Comparison of ENCODE assay signal across 1 cellular context in the genomic region with DNA sequence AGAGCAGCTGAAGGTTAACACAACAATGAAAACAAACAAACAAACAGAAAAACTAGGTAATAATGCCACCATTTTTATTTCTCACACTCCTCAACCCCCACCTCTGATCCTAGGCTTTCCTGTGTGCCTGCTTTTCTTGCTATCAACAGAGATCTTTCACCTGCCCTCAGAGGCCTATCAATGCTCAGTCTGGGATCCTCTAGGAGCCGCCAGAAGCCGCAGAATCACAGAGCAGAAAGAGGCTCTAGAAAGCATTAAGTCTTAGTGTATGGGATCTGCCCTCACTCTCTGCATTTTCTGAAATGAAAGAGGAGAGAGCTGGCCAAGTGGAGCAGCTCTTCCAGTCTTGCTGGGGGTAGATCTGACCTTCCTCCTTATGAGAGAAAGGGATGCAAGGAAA.
TF ChIP-seq lines count a peak whose summit lies in the region.

No MANE protein-coding gene starts in this region.

TF ChIP-seq in GM23338, 12 proteins besides CTCF, POLR2A, EP300 and RAD21 (continued from another document):
- TF ChIP-seq, protein P1, sequence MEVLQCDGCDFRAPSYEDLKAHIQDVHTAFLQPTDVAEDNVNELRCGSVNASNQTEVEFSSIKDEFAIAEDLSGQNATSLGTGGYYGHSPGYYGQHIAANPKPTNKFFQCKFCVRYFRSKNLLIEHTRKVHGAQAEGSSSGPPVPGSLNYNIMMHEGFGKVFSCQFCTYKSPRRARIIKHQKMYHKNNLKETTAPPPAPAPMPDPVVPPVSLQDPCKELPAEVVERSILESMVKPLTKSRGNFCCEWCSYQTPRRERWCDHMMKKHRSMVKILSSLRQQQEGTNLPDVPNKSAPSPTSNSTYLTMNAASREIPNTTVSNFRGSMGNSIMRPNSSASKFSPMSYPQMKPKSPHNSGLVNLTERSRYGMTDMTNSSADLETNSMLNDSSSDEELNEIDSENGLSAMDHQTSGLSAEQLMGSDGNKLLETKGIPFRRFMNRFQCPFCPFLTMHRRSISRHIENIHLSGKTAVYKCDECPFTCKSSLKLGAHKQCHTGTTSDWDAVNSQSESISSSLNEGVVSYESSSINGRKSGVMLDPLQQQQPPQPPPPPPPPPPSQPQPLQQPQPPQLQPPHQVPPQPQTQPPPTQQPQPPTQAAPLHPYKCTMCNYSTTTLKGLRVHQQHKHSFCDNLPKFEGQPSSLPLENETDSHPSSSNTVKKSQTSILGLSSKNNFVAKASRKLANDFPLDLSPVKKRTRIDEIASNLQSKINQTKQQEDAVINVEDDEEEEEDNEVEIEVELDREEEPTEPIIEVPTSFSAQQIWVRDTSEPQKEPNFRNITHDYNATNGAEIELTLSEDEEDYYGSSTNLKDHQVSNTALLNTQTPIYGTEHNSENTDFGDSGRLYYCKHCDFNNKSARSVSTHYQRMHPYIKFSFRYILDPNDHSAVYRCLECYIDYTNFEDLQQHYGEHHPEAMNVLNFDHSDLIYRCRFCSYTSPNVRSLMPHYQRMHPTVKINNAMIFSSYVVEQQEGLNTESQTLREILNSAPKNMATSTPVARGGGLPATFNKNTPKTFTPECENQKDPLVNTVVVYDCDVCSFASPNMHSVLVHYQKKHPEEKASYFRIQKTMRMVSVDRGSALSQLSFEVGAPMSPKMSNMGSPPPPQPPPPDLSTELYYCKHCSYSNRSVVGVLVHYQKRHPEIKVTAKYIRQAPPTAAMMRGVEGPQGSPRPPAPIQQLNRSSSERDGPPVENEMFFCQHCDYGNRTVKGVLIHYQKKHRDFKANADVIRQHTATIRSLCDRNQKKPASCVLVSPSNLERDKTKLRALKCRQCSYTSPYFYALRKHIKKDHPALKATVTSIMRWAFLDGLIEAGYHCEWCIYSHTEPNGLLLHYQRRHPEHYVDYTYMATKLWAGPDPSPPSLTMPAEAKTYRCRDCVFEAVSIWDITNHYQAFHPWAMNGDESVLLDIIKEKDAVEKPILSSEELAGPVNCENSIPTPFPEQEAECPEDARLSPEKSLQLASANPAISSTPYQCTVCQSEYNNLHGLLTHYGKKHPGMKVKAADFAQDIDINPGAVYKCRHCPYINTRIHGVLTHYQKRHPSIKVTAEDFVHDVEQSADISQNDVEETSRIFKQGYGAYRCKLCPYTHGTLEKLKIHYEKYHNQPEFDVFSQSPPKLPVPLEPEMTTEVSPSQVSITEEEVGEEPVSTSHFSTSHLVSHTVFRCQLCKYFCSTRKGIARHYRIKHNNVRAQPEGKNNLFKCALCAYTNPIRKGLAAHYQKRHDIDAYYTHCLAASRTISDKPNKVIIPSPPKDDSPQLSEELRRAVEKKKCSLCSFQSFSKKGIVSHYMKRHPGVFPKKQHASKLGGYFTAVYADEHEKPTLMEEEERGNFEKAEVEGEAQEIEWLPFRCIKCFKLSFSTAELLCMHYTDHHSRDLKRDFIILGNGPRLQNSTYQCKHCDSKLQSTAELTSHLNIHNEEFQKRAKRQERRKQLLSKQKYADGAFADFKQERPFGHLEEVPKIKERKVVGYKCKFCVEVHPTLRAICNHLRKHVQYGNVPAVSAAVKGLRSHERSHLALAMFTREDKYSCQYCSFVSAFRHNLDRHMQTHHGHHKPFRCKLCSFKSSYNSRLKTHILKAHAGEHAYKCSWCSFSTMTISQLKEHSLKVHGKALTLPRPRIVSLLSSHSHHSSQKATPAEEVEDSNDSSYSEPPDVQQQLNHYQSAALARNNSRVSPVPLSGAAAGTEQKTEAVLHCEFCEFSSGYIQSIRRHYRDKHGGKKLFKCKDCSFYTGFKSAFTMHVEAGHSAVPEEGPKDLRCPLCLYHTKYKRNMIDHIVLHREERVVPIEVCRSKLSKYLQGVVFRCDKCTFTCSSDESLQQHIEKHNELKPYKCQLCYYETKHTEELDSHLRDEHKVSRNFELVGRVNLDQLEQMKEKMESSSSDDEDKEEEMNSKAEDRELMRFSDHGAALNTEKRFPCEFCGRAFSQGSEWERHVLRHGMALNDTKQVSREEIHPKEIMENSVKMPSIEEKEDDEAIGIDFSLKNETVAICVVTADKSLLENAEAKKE (CRISPR knock-in tag; IDR thresholded peaks at IDR 0.05), result no peak
- no peak for TF ChIP-seq JUNB (IDR thresholded peaks at IDR 0.05; ENCODE audit: unreplicated experiment)
- no peak for TF ChIP-seq POLR2AphosphoS5 (IDR thresholded peaks at IDR 0.05; ENCODE audit: low read depth)
- TF ChIP-seq ZNF331 (CRISPR knock-in tag; IDR thresholded peaks at IDR 0.05; ENCODE audit: low read depth), result no peak
- TF ChIP-seq STAT1 (IDR thresholded peaks at IDR 0.05; ENCODE audit: unreplicated experiment), result no peak
- no peak for TF ChIP-seq EZH2phosphoT487 (IDR thresholded peaks at IDR 0.05; ENCODE audit: unreplicated experiment)
- TF ChIP-seq, protein P2, sequence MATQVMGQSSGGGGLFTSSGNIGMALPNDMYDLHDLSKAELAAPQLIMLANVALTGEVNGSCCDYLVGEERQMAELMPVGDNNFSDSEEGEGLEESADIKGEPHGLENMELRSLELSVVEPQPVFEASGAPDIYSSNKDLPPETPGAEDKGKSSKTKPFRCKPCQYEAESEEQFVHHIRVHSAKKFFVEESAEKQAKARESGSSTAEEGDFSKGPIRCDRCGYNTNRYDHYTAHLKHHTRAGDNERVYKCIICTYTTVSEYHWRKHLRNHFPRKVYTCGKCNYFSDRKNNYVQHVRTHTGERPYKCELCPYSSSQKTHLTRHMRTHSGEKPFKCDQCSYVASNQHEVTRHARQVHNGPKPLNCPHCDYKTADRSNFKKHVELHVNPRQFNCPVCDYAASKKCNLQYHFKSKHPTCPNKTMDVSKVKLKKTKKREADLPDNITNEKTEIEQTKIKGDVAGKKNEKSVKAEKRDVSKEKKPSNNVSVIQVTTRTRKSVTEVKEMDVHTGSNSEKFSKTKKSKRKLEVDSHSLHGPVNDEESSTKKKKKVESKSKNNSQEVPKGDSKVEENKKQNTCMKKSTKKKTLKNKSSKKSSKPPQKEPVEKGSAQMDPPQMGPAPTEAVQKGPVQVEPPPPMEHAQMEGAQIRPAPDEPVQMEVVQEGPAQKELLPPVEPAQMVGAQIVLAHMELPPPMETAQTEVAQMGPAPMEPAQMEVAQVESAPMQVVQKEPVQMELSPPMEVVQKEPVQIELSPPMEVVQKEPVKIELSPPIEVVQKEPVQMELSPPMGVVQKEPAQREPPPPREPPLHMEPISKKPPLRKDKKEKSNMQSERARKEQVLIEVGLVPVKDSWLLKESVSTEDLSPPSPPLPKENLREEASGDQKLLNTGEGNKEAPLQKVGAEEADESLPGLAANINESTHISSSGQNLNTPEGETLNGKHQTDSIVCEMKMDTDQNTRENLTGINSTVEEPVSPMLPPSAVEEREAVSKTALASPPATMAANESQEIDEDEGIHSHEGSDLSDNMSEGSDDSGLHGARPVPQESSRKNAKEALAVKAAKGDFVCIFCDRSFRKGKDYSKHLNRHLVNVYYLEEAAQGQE (IDR thresholded peaks at IDR 0.05; ENCODE audit: unreplicated experiment), result no peak
- TF ChIP-seq ZNF114 (CRISPR knock-in tag; IDR thresholded peaks at IDR 0.05), result no peak
- no peak for TF ChIP-seq EZH2 (IDR thresholded peaks at IDR 0.05; ENCODE audit: low read depth, unreplicated experiment)
- TF ChIP-seq CREB1 (CRISPR knock-in tag; IDR thresholded peaks at IDR 0.05; ENCODE audit: low read depth), result no peak
- TF ChIP-seq, protein P3, sequence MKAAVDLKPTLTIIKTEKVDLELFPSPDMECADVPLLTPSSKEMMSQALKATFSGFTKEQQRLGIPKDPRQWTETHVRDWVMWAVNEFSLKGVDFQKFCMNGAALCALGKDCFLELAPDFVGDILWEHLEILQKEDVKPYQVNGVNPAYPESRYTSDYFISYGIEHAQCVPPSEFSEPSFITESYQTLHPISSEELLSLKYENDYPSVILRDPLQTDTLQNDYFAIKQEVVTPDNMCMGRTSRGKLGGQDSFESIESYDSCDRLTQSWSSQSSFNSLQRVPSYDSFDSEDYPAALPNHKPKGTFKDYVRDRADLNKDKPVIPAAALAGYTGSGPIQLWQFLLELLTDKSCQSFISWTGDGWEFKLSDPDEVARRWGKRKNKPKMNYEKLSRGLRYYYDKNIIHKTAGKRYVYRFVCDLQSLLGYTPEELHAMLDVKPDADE (IDR thresholded peaks at IDR 0.05), result no peak
